8 cellular contexts compared by ENCODE assay signal in genomic region chr14:85934123-85934885, GRCh38.
DNase-seq lines count a peak whose midpoint lies in the region; ATAC-seq and FAIRE-seq lines count a peak whose summit lies in the region.

No MANE protein-coding gene starts in this region.

- DNase-seq in NCI-H1417 (lab: John Stamatoyannopoulos, UW) (peak; percentile 47 to 78 (median 68)), NCI-H1417 treated with DMSO at 0.1 percent for 48 hours (lab: John Stamatoyannopoulos, UW) (no peak), NCI-H2107 (lab: John Stamatoyannopoulos, UW) (peak; percentile 31), trophoblast cell (peak; percentile 16 to 50), urothelium cell line (ENCODE audit: low spot score) (peak; percentile 36)
- peak; percentile 50 to 53 for DNase-seq in activated CD4-positive, alpha-beta T cell treated with anti-CD3 and anti-CD28 coated beads for 4 hours
- DNase-seq in effector CD4-positive, alpha-beta T cell = peak; percentile 29

- no peak for FAIRE-seq in urothelium cell line (lab: Jason Lieb, UNC)

- H3K27ac ChIP-seq in trophoblast cell (ENCODE audit: low read depth, low read length) = no peak overlapping the region

- H3K14ac ChIP-seq in trophoblast cell (ENCODE audit: low read length) = no peak overlapping the region

- no peak overlapping the region for H3K4me2 ChIP-seq in trophoblast cell (ENCODE audit: low read length)

- H3K36me3 ChIP-seq in trophoblast cell (ENCODE audit: control insufficient read depth in 1 of 2, insufficient read depth in 2 of 2, low read length in 2 of 2) = no peaks in the 10 kb centered on the region

- no peak overlapping the region for H4K8ac ChIP-seq in trophoblast cell (ENCODE audit: low read depth, low read length)

- H3K79me1 ChIP-seq in trophoblast cell (ENCODE audit: low read length) = no peaks in the 10 kb centered on the region

- H3K9me3 ChIP-seq in trophoblast cell (ENCODE audit: insufficient read depth, low read depth, low read length) = peaks cover 2% of the 10 kb centered on the region

- H4K12ac ChIP-seq in trophoblast cell (ENCODE audit: low read depth, low read length) = no peak overlapping the region

- no peak overlapping the region for H3K9ac ChIP-seq in trophoblast cell (ENCODE audit: low read length)

- no peaks in the 10 kb centered on the region for H3K79me2 ChIP-seq in trophoblast cell (ENCODE audit: control insufficient read depth, insufficient read depth, low read length, poor library complexity)

- H4K91ac ChIP-seq in trophoblast cell (ENCODE audit: low read depth, low read length) = no peak overlapping the region

- no CpG with 5 or more reads among the region's 12 CpGs for WGBS in trophoblast cell (ENCODE audit: extremely low coverage, insufficient coverage, insufficient read length)

- no peak overlapping the region for H2BK12ac ChIP-seq in trophoblast cell (ENCODE audit: low read length)

- no peak overlapping the region for H2AK5ac ChIP-seq in trophoblast cell (ENCODE audit: low read length)

- no peak overlapping the region for H3K4ac ChIP-seq in trophoblast cell (ENCODE audit: low read depth, low read length)

- H2BK5ac ChIP-seq in trophoblast cell (ENCODE audit: low read depth, low read length, poor library complexity) = no peak overlapping the region

- H2AFZ ChIP-seq in trophoblast cell (ENCODE audit: insufficient read depth, low read length, poor library complexity) = no peak overlapping the region

- no peaks in the 10 kb centered on the region for H3K4me1 ChIP-seq in trophoblast cell (ENCODE audit: control insufficient read depth in 1 of 2, insufficient read depth in 2 of 2, low read length in 2 of 2)

- no peak overlapping the region for H3K4me3 ChIP-seq in trophoblast cell (ENCODE audit: low read depth, low read length)

- no peak overlapping the region for H2BK120ac ChIP-seq in trophoblast cell (ENCODE audit: insufficient read depth, low read length, poor library complexity)

- ATAC-seq in HG02798 (IDR thresholded peaks at IDR 0.05; ENCODE audit: poor library complexity, unreplicated experiment) = peak; percentile 89

- no peaks in the 10 kb centered on the region for H3K27me3 ChIP-seq in trophoblast cell (ENCODE audit: insufficient read depth, low read length)

- H3K18ac ChIP-seq in trophoblast cell (ENCODE audit: low read length) = no peak overlapping the region

- no peak overlapping the region for H3K23ac ChIP-seq in trophoblast cell (ENCODE audit: low read length)
